ENCODE assay signal across 2 cellular contexts in genomic region chrX:100673397-100673953, GRCh38.
TF ChIP-seq lines count a peak whose summit lies in the region.

No MANE protein-coding gene starts in this region.

TF ChIP-seq in HCT116, 20 proteins besides CTCF, POLR2A, EP300 and RAD21:
- TF ChIP-seq POLR2AphosphoS5 (IDR thresholded peaks at IDR 0.05; ENCODE audit: low read depth, low read length) = no peak
- TF ChIP-seq MAX (IDR thresholded peaks at IDR 0.05) = no peak
- no peak for TF ChIP-seq ELF1 (IDR thresholded peaks at IDR 0.05; ENCODE audit: borderline replicate concordance, low read depth)
- no peak for TF ChIP-seq EGR1 (IDR thresholded peaks at IDR 0.05; ENCODE audit: low read depth)
- TF ChIP-seq CEBPB (IDR thresholded peaks at IDR 0.05; ENCODE audit: low read depth) = no peak
- TF ChIP-seq ZBTB33 (IDR thresholded peaks at IDR 0.05; ENCODE audit: extremely low read depth, insufficient replicate concordance, low read length) = no peak

TF ChIP-seq in K562, 482 proteins besides CTCF, POLR2A, EP300 and RAD21:
- TF ChIP-seq ZBTB33 (CRISPR knock-in tag; IDR thresholded peaks at IDR 0.05) = no peak
- no peak for TF ChIP-seq ARID1B (IDR thresholded peaks at IDR 0.05)
- no peak for TF ChIP-seq IFI16 (CRISPR knock-in tag; IDR thresholded peaks at IDR 0.05)
- no peak for TF ChIP-seq CBFB (CRISPR knock-in tag; IDR thresholded peaks at IDR 0.05)
- TF ChIP-seq, protein P1, sequence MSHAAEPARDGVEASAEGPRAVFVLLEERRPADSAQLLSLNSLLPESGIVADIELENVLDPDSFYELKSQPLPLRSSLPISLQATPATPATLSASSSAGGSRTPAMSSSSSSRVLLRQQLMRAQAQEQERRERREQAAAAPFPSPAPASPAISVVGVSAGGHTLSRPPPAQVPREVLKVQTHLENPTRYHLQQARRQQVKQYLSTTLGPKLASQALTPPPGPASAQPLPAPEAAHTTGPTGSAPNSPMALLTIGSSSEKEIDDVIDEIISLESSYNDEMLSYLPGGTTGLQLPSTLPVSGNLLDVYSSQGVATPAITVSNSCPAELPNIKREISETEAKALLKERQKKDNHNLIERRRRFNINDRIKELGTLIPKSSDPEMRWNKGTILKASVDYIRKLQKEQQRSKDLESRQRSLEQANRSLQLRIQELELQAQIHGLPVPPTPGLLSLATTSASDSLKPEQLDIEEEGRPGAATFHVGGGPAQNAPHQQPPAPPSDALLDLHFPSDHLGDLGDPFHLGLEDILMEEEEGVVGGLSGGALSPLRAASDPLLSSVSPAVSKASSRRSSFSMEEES (CRISPR knock-in tag; IDR thresholded peaks at IDR 0.05) = peak; percentile 52
- TF ChIP-seq RAD51 (IDR thresholded peaks at IDR 0.05; ENCODE audit: borderline replicate concordance, low read depth) = peak; percentile 17; the same call in 1 of the 2 replicates
- no peak for TF ChIP-seq SMAD3 (CRISPR knock-in tag; conservative IDR thresholded peaks at IDR 0.05)
- no peak for TF ChIP-seq ZC3H4 (CRISPR knock-in tag; IDR thresholded peaks at IDR 0.05; ENCODE audit: borderline replicate concordance)
- no peak for TF ChIP-seq SRSF9 (IDR thresholded peaks at IDR 0.05; ENCODE audit: borderline replicate concordance, low read depth, low read length)
- no peak for TF ChIP-seq GABPA (tag; conservative IDR thresholded peaks at IDR 0.05; ENCODE audit: low read depth)
- no peak for TF ChIP-seq THRB (CRISPR knock-in tag; conservative IDR thresholded peaks at IDR 0.05)
- TF ChIP-seq, protein P2, sequence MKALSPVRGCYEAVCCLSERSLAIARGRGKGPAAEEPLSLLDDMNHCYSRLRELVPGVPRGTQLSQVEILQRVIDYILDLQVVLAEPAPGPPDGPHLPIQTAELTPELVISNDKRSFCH (CRISPR knock-in tag; IDR thresholded peaks at IDR 0.05) = no peak
- TF ChIP-seq, protein P2 (tag; IDR thresholded peaks at IDR 0.05) = no peak
- no peak for TF ChIP-seq RFX5 (IDR thresholded peaks at IDR 0.05; ENCODE audit: low read depth, low read length)
- no peak for TF ChIP-seq TFAM (CRISPR knock-in tag; conservative IDR thresholded peaks at IDR 0.05)
- TF ChIP-seq SAFB (IDR thresholded peaks at IDR 0.05; ENCODE audit: borderline replicate concordance, low read depth, low read length) = no peak
